10 cellular contexts compared by ENCODE assay signal in genomic region chr9:108885643-108886348, GRCh38. TPM values are rescaled to one million over a fixed set of nuclear protein-coding genes. Genes with fewer than 3 reads are reported as not detected.
A peak's percentile ranks its signal among the peaks of the same experiment; 100 is the strongest.
DNase-seq lines count a peak whose midpoint lies in the region; ATAC-seq and TF ChIP-seq lines count a peak whose summit lies in the region.
"Had no signal": no experiment of that assay in that cellular context is flagged by ENCODE, and none has a peak within 500 bp of the region (broad histone marks: within the 10 kb centered on the region; RNA-seq: fewer than 3 reads in every experiment).

No MANE protein-coding gene starts in this region.

- intact Hi-C loops in activated CD4-positive, alpha-beta T cell treated with anti-CD3 and anti-CD28 coated beads for 36 hours (cut with DNase I, micrococcal nuclease), result loop anchor here in 1 of 2 experiments (1.0 to 5.0 kb wide), 4 partner anchors 49 to 296 kb away; partner anchors contain the start of genes ABITRAM, CTNNAL1, ELP1 and TMEM245
- intact Hi-C loops in lower leg skin (cut with DNase I; ENCODE audit: low total_unique reads), result no loop called here

- POLR2A ChIA-PET in activated CD4-positive, alpha-beta T cell treated with anti-CD3 and anti-CD28 coated beads for 36 hours (lab: Charles Lee), result interaction anchor here (1.3 kb wide), 1 partner anchor 9 kb away, joined by 3 read pairs; no protein-coding TSS in a partner anchor

- no peak overlapping the region for H2AFZ ChIP-seq in MM.1S (ENCODE audit: low read length)

- ATAC-seq in activated CD4-positive, alpha-beta T cell treated with anti-CD3 and anti-CD28 coated beads for 36 hours, result peak; percentile 100
- ATAC-seq in HG02610 (IDR thresholded peaks at IDR 0.05; ENCODE audit: unreplicated experiment), result peak; percentile 99

- no peaks in the 10 kb centered on the region for H4K20me1 ChIP-seq in MM.1S (ENCODE audit: insufficient read depth, low read length)
- H4K20me1 ChIP-seq: BLaER1 treated with 17β-estradiol and CSF1 and Interleukin-3, amounts not matched to agents 10 nM and 100 nM had no signal

- H3K4me3 ChIP-seq in MM.1S (ENCODE audit: low read length), result no peak overlapping the region
- no peak overlapping the region for H3K4me3 ChIP-seq in lower leg skin (ENCODE audit: low read depth, poor library complexity, severe bottlenecking)
- H3K4me3 ChIP-seq: BLaER1 treated with 17β-estradiol and CSF1 and Interleukin-3, amounts not matched to agents 10 nM and 100 nM; upper lobe of left lung had no signal

- peak; percentile 81 for DNase-seq in activated CD4-positive, alpha-beta T cell treated with anti-CD3 and anti-CD28 coated beads for 36 hours
- DNase-seq in activated CD4-positive, alpha-beta T cell treated with anti-CD3 and anti-CD28 coated beads, Interleukin-2, amount 50 U/mL, for 1 hour, result no peak
- peak; percentile 92 for DNase-seq in MM.1S
- peak; percentile 65 for DNase-seq in fibroblast of gingiva (ENCODE audit: low read depth)
- peak; percentile 10 for DNase-seq in stimulated activated CD8-positive, alpha-beta memory T cell treated with anti-CD3 and anti-CD28 coated beads, Interleukin-15, amount 100 ng/mL, for 24 hours (ENCODE audit: low read depth)
- DNase-seq in lower leg skin (ENCODE audit: low spot score in 2 of 2), result no peak

- H3F3A ChIP-seq in MM.1S (ENCODE audit: insufficient read depth, low read length), result no peaks in the 10 kb centered on the region; the same call in 1 of the 2 replicates

- CTCF ChIA-PET in activated CD4-positive, alpha-beta T cell treated with anti-CD3 and anti-CD28 coated beads for 36 hours (lab: Charles Lee), result interaction anchor here (0.6 to 0.7 kb wide), 2 partner anchors 299 to 1678 kb away, joined by 3 read pairs; no protein-coding TSS in a partner anchor

- H3K36me3 ChIP-seq in MM.1S (replicated peaks; ENCODE audit: insufficient read depth, low read length), result no peaks in the 10 kb centered on the region; the same call in 1 of the 2 replicates

- H3K27me3 ChIP-seq in MM.1S (replicated peaks; ENCODE audit: insufficient read depth, low read length), result no peaks in the 10 kb centered on the region
- H3K27me3 ChIP-seq: BLaER1 treated with 17β-estradiol and CSF1 and Interleukin-3, amounts not matched to agents 10 nM and 100 nM; upper lobe of left lung had no signal

- H3K36me3 Mint-ChIP-seq in activated CD4-positive, alpha-beta T cell treated with anti-CD3 and anti-CD28 coated beads for 36 hours (ENCODE audit: low read depth), result peaks cover 45% of the 10 kb centered on the region
- peaks cover 26% of the 10 kb centered on the region for H3K36me3 Mint-ChIP-seq in T-helper 1 cell treated with Interleukin-12 subunit alpha and Interleukin-12 subunit beta and Interleukin-4 antibody, amounts not matched to agents 30 μg/mL and 1 μg/mL, for 36 hours (ENCODE audit: low read depth)

- no peak for TF ChIP-seq POLR2A in lower leg skin (IDR thresholded peaks at IDR 0.05)

- H3K79me2 ChIP-seq in MM.1S (ENCODE audit: low read length), result no peaks in the 10 kb centered on the region

- TF ChIP-seq CTCF in MM.1S (IDR thresholded peaks at IDR 0.05; ENCODE audit: low read length) (no peak), lower leg skin (IDR thresholded peaks at IDR 0.05) (peak in 1 of 3 donors; percentile 69)

- H3K4me1 ChIP-seq in MM.1S (ENCODE audit: low read length), result peaks cover 19% of the 10 kb centered on the region
- H3K4me1 ChIP-seq: BLaER1 treated with 17β-estradiol and CSF1 and Interleukin-3, amounts not matched to agents 10 nM and 100 nM had no signal

- peaks cover 20% of the 10 kb centered on the region for H3K4me1 Mint-ChIP-seq in activated CD4-positive, alpha-beta T cell treated with anti-CD3 and anti-CD28 coated beads for 36 hours
- H3K4me1 Mint-ChIP-seq in T-helper 1 cell treated with Interleukin-12 subunit alpha and Interleukin-12 subunit beta and Interleukin-4 antibody, amounts not matched to agents 30 μg/mL and 1 μg/mL, for 36 hours (ENCODE audit: low read depth), result peaks cover 8% of the 10 kb centered on the region

- no peaks in the 10 kb centered on the region for H3K27me3 Mint-ChIP-seq in activated CD4-positive, alpha-beta T cell treated with anti-CD3 and anti-CD28 coated beads for 36 hours
- H3K27me3 Mint-ChIP-seq in T-helper 1 cell treated with Interleukin-12 subunit alpha and Interleukin-12 subunit beta and Interleukin-4 antibody, amounts not matched to agents 30 μg/mL and 1 μg/mL, for 36 hours (ENCODE audit: low read depth), result no peaks in the 10 kb centered on the region

- WGBS in lower leg skin, 2 donors, result 33 to 47% methylated on average over 1 of the region's 1 CpG

- H3K9me3 Mint-ChIP-seq in activated CD4-positive, alpha-beta T cell treated with anti-CD3 and anti-CD28 coated beads for 36 hours (ENCODE audit: low read depth), result no peaks in the 10 kb centered on the region
- H3K9me3 Mint-ChIP-seq in T-helper 1 cell treated with Interleukin-12 subunit alpha and Interleukin-12 subunit beta and Interleukin-4 antibody, amounts not matched to agents 30 μg/mL and 1 μg/mL, for 36 hours, result no peaks in the 10 kb centered on the region

- H3K9ac ChIP-seq in MM.1S (ENCODE audit: low read length), result no peak overlapping the region
- H3K9ac ChIP-seq: BLaER1 treated with 17β-estradiol and CSF1 and Interleukin-3, amounts not matched to agents 10 nM and 100 nM had no signal

- H3K9me3 ChIP-seq in MM.1S (replicated peaks; ENCODE audit: insufficient read depth, low read length), result no peaks in the 10 kb centered on the region
- H3K9me3 ChIP-seq: BLaER1 treated with 17β-estradiol and CSF1 and Interleukin-3, amounts not matched to agents 10 nM and 100 nM; upper lobe of left lung had no signal

- H3K4me3 Mint-ChIP-seq in activated CD4-positive, alpha-beta T cell treated with anti-CD3 and anti-CD28 coated beads for 36 hours, result peak overlapping the region; percentile 50
- H3K4me3 Mint-ChIP-seq in T-helper 1 cell treated with Interleukin-12 subunit alpha and Interleukin-12 subunit beta and Interleukin-4 antibody, amounts not matched to agents 30 μg/mL and 1 μg/mL, for 36 hours, result no peak overlapping the region

- no peak overlapping the region for H3K4me2 ChIP-seq in MM.1S (ENCODE audit: low read depth, low read length)
- H3K4me2 ChIP-seq: BLaER1 treated with 17β-estradiol and CSF1 and Interleukin-3, amounts not matched to agents 10 nM and 100 nM had no signal

- peak overlapping the region; percentile 77 for H3K27ac Mint-ChIP-seq in activated CD4-positive, alpha-beta T cell treated with anti-CD3 and anti-CD28 coated beads for 36 hours
- H3K27ac Mint-ChIP-seq in T-helper 1 cell treated with Interleukin-12 subunit alpha and Interleukin-12 subunit beta and Interleukin-4 antibody, amounts not matched to agents 30 μg/mL and 1 μg/mL, for 36 hours, result peak overlapping the region; percentile 16

- H3K9me2 ChIP-seq in MM.1S (replicated peaks; ENCODE audit: insufficient read depth, low read length), result no peaks in the 10 kb centered on the region

- H3K27ac ChIP-seq in MM.1S (ENCODE audit: low read length), result no peak overlapping the region
- H3K27ac ChIP-seq: BLaER1 treated with 17β-estradiol and CSF1 and Interleukin-3, amounts not matched to agents 10 nM and 100 nM; upper lobe of left lung had no signal

RNA-seq across cellular contexts. Expression of gene ACTL7A, which starts 23.7 kb away (rescaled TPM):
- not detected for total RNA-seq in activated CD4-positive, alpha-beta T cell treated with anti-CD3 and anti-CD28 coated beads for 36 hours
- total RNA-seq in lower leg skin, result not detected
- total RNA-seq: upper lobe of left lung had no signal

RNA-seq across cellular contexts. Expression of gene ACTL7B, which starts 30.0 kb away (rescaled TPM):
- not detected for total RNA-seq in activated CD4-positive, alpha-beta T cell treated with anti-CD3 and anti-CD28 coated beads for 36 hours
- not detected for total RNA-seq in lower leg skin

RNA-seq across cellular contexts. Expression of gene ELP1, which starts 48.1 kb away (rescaled TPM):
- total RNA-seq in activated CD4-positive, alpha-beta T cell treated with anti-CD3 and anti-CD28 coated beads for 36 hours, result 10 to 100 TPM; 31.1 to 58.0 TPM
- total RNA-seq in lower leg skin, result 10 to 100 TPM in 3 of 4 donors, 1 to 10 TPM in 1; 10.0 to 27.2 (median 19.1) TPM

RNA-seq across cellular contexts. Expression of gene ABITRAM, which starts 48.4 kb away (rescaled TPM):
- 10 to 100 TPM; 12.2 to 15.4 TPM for total RNA-seq in activated CD4-positive, alpha-beta T cell treated with anti-CD3 and anti-CD28 coated beads for 36 hours
- 10 to 100 TPM in 3 of 4 donors, 1 to 10 TPM in 1; 9.9 to 16.7 (median 10.1) TPM for total RNA-seq in lower leg skin

Comparison
In these comparisons a context has a peak if more than half of its experiments do, and no peak if none do; other contexts are left out.
1. DNase-seq: peak in activated CD4-positive, alpha-beta T cell treated with anti-CD3 and anti-CD28 coated beads for 36 hours (single experiment), MM.1S (single experiment), fibroblast of gingiva (single experiment) and stimulated activated CD8-positive, alpha-beta memory T cell treated with anti-CD3 and anti-CD28 coated beads, Interleukin-15, amount 100 ng/mL, for 24 hours (single experiment); none in activated CD4-positive, alpha-beta T cell treated with anti-CD3 and anti-CD28 coated beads, Interleukin-2, amount 50 U/mL, for 1 hour (single experiment) and lower leg skin (0 of 2).